ENCODE assay signal across 18 cellular contexts in the genomic region with DNA sequence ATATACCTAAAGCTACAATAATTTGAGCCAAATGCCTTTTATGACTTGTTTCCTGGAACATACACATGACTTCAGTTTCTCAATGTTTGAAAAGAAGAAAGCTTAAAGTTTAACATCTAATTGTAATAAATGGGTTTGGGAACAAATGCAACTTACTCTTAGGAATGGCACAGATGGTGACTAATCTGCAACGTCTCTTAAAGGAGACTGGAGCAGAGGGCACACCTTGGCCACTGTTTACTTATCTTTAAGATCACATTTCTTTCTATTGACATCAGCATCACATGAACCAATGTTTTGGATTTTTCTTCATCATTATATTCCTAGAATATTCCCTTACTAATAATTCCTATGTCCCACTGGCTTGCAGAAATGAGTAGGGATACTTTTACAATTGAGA.
DNase-seq lines count a peak whose midpoint lies in the region; ATAC-seq, FAIRE-seq and TF ChIP-seq lines count a peak whose summit lies in the region.
"Had no signal": no experiment of that assay in that cellular context is flagged by ENCODE, and none has a peak within 500 bp of the region (broad histone marks: within the 10 kb centered on the region; RNA-seq: fewer than 3 reads in every experiment).

No MANE protein-coding gene starts in this region.

- no peaks in the 10 kb centered on the region for H3K79me1 ChIP-seq in trophoblast cell (ENCODE audit: low read length)

- H3K27me3 ChIP-seq in trophoblast cell (ENCODE audit: insufficient read depth, low read length): no peaks in the 10 kb centered on the region
- H3K27me3 ChIP-seq: BLaER1 had no signal

- H3K4me3 Mint-ChIP-seq in stimulated activated memory B cell treated with anti-CD40 and anti-IgM and Interleukin-4, amounts not matched to agents 10 μg/mL and 1 μg/mL and 100 μg/mL, for 72 hours: no peak overlapping the region
- H3K4me3 Mint-ChIP-seq: CD8-positive, alpha-beta T cell; HFFc6 had no signal

- no peak for TF ChIP-seq POLR2A in A549 (IDR thresholded peaks at IDR 0.05; ENCODE audit: low read length)

- H3K4me3 ChIP-seq in A549 (no peak overlapping the region), epithelial cell of proximal tubule (ENCODE audit: low read depth, low read length) (no peak overlapping the region), trophoblast cell (ENCODE audit: low read depth, low read length) (no peak overlapping the region)
- H3K4me3 ChIP-seq: BLaER1 had no signal

- no peaks in the 10 kb centered on the region for H3K27me3 Mint-ChIP-seq in stimulated activated memory B cell treated with anti-CD40 and anti-IgM and Interleukin-4, amounts not matched to agents 10 μg/mL and 1 μg/mL and 100 μg/mL, for 72 hours

- H3K9ac ChIP-seq in trophoblast cell (ENCODE audit: low read length): no peak overlapping the region
- H3K9ac ChIP-seq: BLaER1 had no signal

- H3K18ac ChIP-seq in trophoblast cell (ENCODE audit: low read length): no peak overlapping the region

- no peak overlapping the region for H4K8ac ChIP-seq in trophoblast cell (ENCODE audit: low read depth, low read length)

- H3K4me1 Mint-ChIP-seq in stimulated activated memory B cell treated with anti-CD40 and anti-IgM and Interleukin-4, amounts not matched to agents 10 μg/mL and 1 μg/mL and 100 μg/mL, for 72 hours: no peaks in the 10 kb centered on the region

- H2AK5ac ChIP-seq in trophoblast cell (ENCODE audit: low read length): no peak overlapping the region

- no peaks in the 10 kb centered on the region for H3K9me3 Mint-ChIP-seq in stimulated activated memory B cell treated with anti-CD40 and anti-IgM and Interleukin-4, amounts not matched to agents 10 μg/mL and 1 μg/mL and 100 μg/mL, for 72 hours
- H3K9me3 Mint-ChIP-seq: CD8-positive, alpha-beta T cell had no signal

- TF ChIP-seq EP300 in A549 (IDR thresholded peaks at IDR 0.05): no peak

- no peak overlapping the region for H3K27ac Mint-ChIP-seq in stimulated activated memory B cell treated with anti-CD40 and anti-IgM and Interleukin-4, amounts not matched to agents 10 μg/mL and 1 μg/mL and 100 μg/mL, for 72 hours
- H3K27ac Mint-ChIP-seq: CD8-positive, alpha-beta T cell; HFFc6 had no signal

- no peak overlapping the region for H4K12ac ChIP-seq in trophoblast cell (ENCODE audit: low read depth, low read length)

- FAIRE-seq in A549 (lab: Jason Lieb, UNC): no peak
- FAIRE-seq: D721Med had no signal

- H3K9me3 ChIP-seq in A549 (no peaks in the 10 kb centered on the region), trophoblast cell (ENCODE audit: insufficient read depth, low read depth, low read length) (no peaks in the 10 kb centered on the region)
- H3K9me3 ChIP-seq: BLaER1 had no signal

- peaks cover 19% of the 10 kb centered on the region; the same call in 2 of the 3 replicates for H3K4me1 ChIP-seq in A549
- H3K4me1 ChIP-seq in trophoblast cell (ENCODE audit: control insufficient read depth in 1 of 2, insufficient read depth in 2 of 2, low read length in 2 of 2): no peaks in the 10 kb centered on the region
- H3K4me1 ChIP-seq: BLaER1 had no signal

- H3K36me3 ChIP-seq in trophoblast cell (ENCODE audit: control insufficient read depth in 1 of 2, insufficient read depth in 2 of 2, low read length in 2 of 2): no peaks in the 10 kb centered on the region
- H3K36me3 ChIP-seq: BLaER1 had no signal

- 0% methylated on average over 1 of the region's 1 CpG for WGBS in A549 (ENCODE audit: missing lambda C conversion rate)
- no CpG with 5 or more reads among the region's 1 CpG for WGBS in trophoblast cell (ENCODE audit: extremely low coverage, insufficient coverage, insufficient read length)

- H3K23ac ChIP-seq in trophoblast cell (ENCODE audit: low read length): no peak overlapping the region

- no peaks in the 10 kb centered on the region for H3K79me2 ChIP-seq in trophoblast cell (ENCODE audit: control insufficient read depth, insufficient read depth, low read length, poor library complexity)

- no peak overlapping the region for H3K4ac ChIP-seq in trophoblast cell (ENCODE audit: low read depth, low read length)

- H3K36me3 Mint-ChIP-seq in stimulated activated memory B cell treated with anti-CD40 and anti-IgM and Interleukin-4, amounts not matched to agents 10 μg/mL and 1 μg/mL and 100 μg/mL, for 72 hours: no peaks in the 10 kb centered on the region
- H3K36me3 Mint-ChIP-seq: CD8-positive, alpha-beta T cell had no signal

- H3K4me2 ChIP-seq in A549: peak overlapping the region; percentile 47
- no peak overlapping the region for H3K4me2 ChIP-seq in trophoblast cell (ENCODE audit: low read length)
- H3K4me2 ChIP-seq: BLaER1 had no signal

- no peak overlapping the region for H2BK5ac ChIP-seq in trophoblast cell (ENCODE audit: low read depth, low read length, poor library complexity)

- DNase-seq in A549 (ENCODE audit: low read depth in 1 of 2, low spot score in 1 of 2) (peak; percentile 5 to 55), HT-29 (ENCODE audit: low spot score) (peak; percentile 23), epithelial cell of proximal tubule (ENCODE audit: low read depth) (peak; percentile 70), trophoblast cell (peak; percentile 35 to 75), NCI-H146 (lab: John Stamatoyannopoulos, UW) (no peak), pons (ENCODE audit: low spot score) (no peak)
- DNase-seq: CD8-positive, alpha-beta T cell; DMS79 treated with DMSO at 0.1 percent for 48 hours; H7; HFFc6; KG1; NCI-H1436; NCI-H2029; SIG-M5 had no signal

- H2BK120ac ChIP-seq in trophoblast cell (ENCODE audit: insufficient read depth, low read length, poor library complexity): no peak overlapping the region

- H3K14ac ChIP-seq in trophoblast cell (ENCODE audit: low read length): no peak overlapping the region

- H3K27ac ChIP-seq in A549 (peak overlapping the region in 1 of 2 experiments; percentile 56; a peak in 2 of 6 replicates), trophoblast cell (ENCODE audit: low read depth, low read length) (no peak overlapping the region)
- H3K27ac ChIP-seq: BLaER1 had no signal

- no peak overlapping the region for H4K91ac ChIP-seq in trophoblast cell (ENCODE audit: low read depth, low read length)

- no peak overlapping the region for H2BK12ac ChIP-seq in trophoblast cell (ENCODE audit: low read length)

- no peak overlapping the region for H2AFZ ChIP-seq in trophoblast cell (ENCODE audit: insufficient read depth, low read length, poor library complexity)

- TF ChIP-seq CTCF in A549 (IDR thresholded peaks at IDR 0.05) (no peak), epithelial cell of proximal tubule (conservative IDR thresholded peaks at IDR 0.05; ENCODE audit: low read depth, low read length) (no peak)

- CTCF ChIA-PET in A549 (lab: Yijun Ruan, JAX): no interaction called here

- POLR2A ChIA-PET in A549 (lab: Yijun Ruan, JAX): no interaction called here

- TF ChIP-seq RAD21 in A549 (conservative IDR thresholded peaks at IDR 0.05 in 1 of 2, IDR thresholded peaks at IDR 0.05 in 1 of 2): no peak

- ATAC-seq in A549 (peak; percentile 60 to 70; a peak in 3 of 6 replicates), HG03469 (IDR thresholded peaks at IDR 0.05; ENCODE audit: unreplicated experiment) (no peak)
- ATAC-seq in stimulated activated memory B cell treated with anti-CD40 and anti-IgM and Interleukin-4, amounts not matched to agents 10 μg/mL and 1 μg/mL and 100 μg/mL, for 72 hours: no peak
- ATAC-seq: CD8-positive, alpha-beta T cell had no signal

TF ChIP-seq in A549, 52 proteins besides CTCF, POLR2A, EP300 and RAD21:
- TF ChIP-seq FOSL2 (IDR thresholded peaks at IDR 0.05) (no peak), FOSL2 (CRISPR knock-in tag; IDR thresholded peaks at IDR 0.05) (0 out of 2 replicates have a peak, but pooled peaks have one; percentile 17), KDM5A (IDR thresholded peaks at IDR 0.05) (no peak), EHF (CRISPR knock-in tag; IDR thresholded peaks at IDR 0.05) (no peak)

Comparison
In these comparisons a context has a peak if more than half of its experiments do, and no peak if none do; other contexts are left out.
1. ATAC-seq: peak in A549 (2 of 2); none in HG03469 (single experiment) and stimulated activated memory B cell treated with anti-CD40 and anti-IgM and Interleukin-4, amounts not matched to agents 10 μg/mL and 1 μg/mL and 100 μg/mL, for 72 hours (single experiment).
2. DNase-seq: peak in A549 (2 of 2), HT-29 (single experiment), epithelial cell of proximal tubule (single experiment) and trophoblast cell (2 of 2); none in NCI-H146 (single experiment) and pons (single experiment).